17 cellular contexts compared by ENCODE assay signal in genomic region chr4:158822348-158822747, GRCh38.
"Had no signal": no experiment of that assay in that cellular context is flagged by ENCODE, and none has a peak within 500 bp of the region (broad histone marks: within the 10 kb centered on the region; RNA-seq: fewer than 3 reads in every experiment).

No MANE protein-coding gene starts in this region.

- H3K36me3 ChIP-seq: esophagus squamous epithelium, left ventricle myocardium inferior, lower lobe of right lung, right atrium auricular region, suprapubic skin, tibial artery had no signal

- DNase-seq: dermis blood vessel endothelial cell; esophagus squamous epithelium; foreskin fibroblast; kidney; left cardiac atrium; left ventricle myocardium inferior; lower lobe of right lung; midbrain; naive B cell; posterior cingulate gyrus; small intestine; stimulated activated CD4-positive, alpha-beta T cell treated with anti-CD3 and anti-CD28 coated beads, Interleukin-12 subunit alpha, Interleukin-12 subunit beta, amount 100 ng/mL, for 4 hours; stimulated activated naive CD4-positive, alpha-beta T cell; tibial artery had no signal

- FAIRE-seq: colon had no signal

- ATAC-seq: left cardiac atrium, lower lobe of right lung had no signal

- H3K27me3 ChIP-seq: esophagus squamous epithelium, right atrium auricular region, suprapubic skin, tibial artery had no signal

- H3K9me3 ChIP-seq: esophagus squamous epithelium, left ventricle myocardium inferior, lower lobe of right lung, right atrium auricular region, suprapubic skin, tibial artery had no signal

- H3K27ac ChIP-seq: esophagus squamous epithelium, suprapubic skin had no signal

- H3K4me3 ChIP-seq: esophagus squamous epithelium, left ventricle myocardium inferior, lower lobe of right lung, right atrium auricular region, suprapubic skin, tibial artery had no signal
